Comparison of ENCODE assay signal across 15 cellular contexts in genomic region chr5:3590967-3591900, GRCh38. TPM values are rescaled to one million over a fixed set of nuclear protein-coding genes. Genes with fewer than 3 reads are reported as not detected.
A peak's percentile ranks its signal among the peaks of the same experiment; 100 is the strongest.
DNase-seq lines count a peak whose midpoint lies in the region; ATAC-seq and TF ChIP-seq lines count a peak whose summit lies in the region.
"Had no signal": no experiment of that assay in that cellular context is flagged by ENCODE, and none has a peak within 500 bp of the region (broad histone marks: within the 10 kb centered on the region; RNA-seq: fewer than 3 reads in every experiment).

No MANE protein-coding gene starts in this region.

- TF ChIP-seq CTCF in H9 (conservative IDR thresholded peaks at IDR 0.05) (peak; percentile 36; the same call in 2 of the 3 replicates), WTC11 (IDR thresholded peaks at IDR 0.05) (no peak)

- peaks cover 19 to 32% of the 10 kb centered on the region in 2 experiments for H3K4me1 Mint-ChIP-seq in H9
- peaks cover 31% of the 10 kb centered on the region for H3K4me1 Mint-ChIP-seq in WTC11

- H3K4me1 ChIP-seq in H9 (ENCODE audit: insufficient read depth, low read length): no peaks in the 10 kb centered on the region
- H3K4me1 ChIP-seq in iPS-15b (ENCODE audit: control insufficient read depth, insufficient read depth, low read length): peaks cover 7% of the 10 kb centered on the region
- H3K4me1 ChIP-seq: colonic mucosa had no signal

- H3K27ac Mint-ChIP-seq in H9 (no peak overlapping the region), WTC11 (no peak overlapping the region)
- H3K27ac Mint-ChIP-seq: activated naive CD8-positive, alpha-beta T cell treated with anti-CD3 and anti-CD28 coated beads for 36 hours; CD4-positive, alpha-beta T cell had no signal

- peaks cover 19% of the 10 kb centered on the region for H3K23me2 ChIP-seq in H9 (ENCODE audit: insufficient read length, low read depth, low read length, poor library complexity, severe bottlenecking)

- H3K79me1 ChIP-seq in H9 (ENCODE audit: insufficient read depth, low read depth, low read length, poor library complexity, severe bottlenecking): no peaks in the 10 kb centered on the region

- H3K4me2 ChIP-seq in H9 (ENCODE audit: insufficient read depth, insufficient read length, low read length): peak overlapping the region; percentile 20

- H3K9me3 Mint-ChIP-seq in H9 (peaks cover 4 to 6% of the 10 kb centered on the region in 2 experiments; a peak in 3 of 5 replicates), WTC11 (no peaks in the 10 kb centered on the region)
- H3K9me3 Mint-ChIP-seq: activated naive CD8-positive, alpha-beta T cell treated with anti-CD3 and anti-CD28 coated beads for 36 hours had no signal

- no peak overlapping the region for H2BK12ac ChIP-seq in H9 (ENCODE audit: insufficient read length, low read depth, low read length)

- H3K27me3 ChIP-seq in H9 (ENCODE audit: insufficient read depth, low read length) (peaks cover 71% of the 10 kb centered on the region), iPS-15b (ENCODE audit: control insufficient read depth, insufficient read depth, low read length) (peaks cover 86% of the 10 kb centered on the region)

- H3T11ph ChIP-seq in H9 (ENCODE audit: low read length): no peak overlapping the region

- H3K36me3 ChIP-seq in iPS-15b (ENCODE audit: control insufficient read depth, insufficient read depth, low read length): no peaks in the 10 kb centered on the region
- H3K36me3 ChIP-seq: colonic mucosa, MG63 had no signal

- H4K8ac ChIP-seq in H9 (replicated peaks; ENCODE audit: insufficient read length, low read depth, low read length): no peak overlapping the region

- H3K27ac ChIP-seq in H9 (ENCODE audit: insufficient read length, low read depth, low read length): no peak overlapping the region
- H3K27ac ChIP-seq: colonic mucosa had no signal

- peaks cover 93% of the 10 kb centered on the region for H3K27me3 Mint-ChIP-seq in H9 (ENCODE audit: low read depth)
- H3K27me3 Mint-ChIP-seq in WTC11 (ENCODE audit: low read depth): peaks cover 91% of the 10 kb centered on the region

- no peak overlapping the region for H2BK20ac ChIP-seq in H9 (ENCODE audit: low read depth, low read length, poor library complexity, severe bottlenecking)

- no peaks in the 10 kb centered on the region for H4K20me1 ChIP-seq in H9 (ENCODE audit: control insufficient read depth, insufficient read depth, insufficient read length)

- no peak overlapping the region for H2AK5ac ChIP-seq in H9 (ENCODE audit: insufficient read length, low read length)

- peak overlapping the region; percentile 43 for H3K4me3 ChIP-seq in iPS-15b (ENCODE audit: low read depth, low read length)
- H3K4me3 ChIP-seq: colonic mucosa, MG63 had no signal

- H3K36me3 Mint-ChIP-seq in H9 (ENCODE audit: insufficient read depth in 1 of 3, low read depth in 3 of 3): peaks cover 0 to 2% (median 0%) of the 10 kb centered on the region in 3 experiments; a peak in 2 of 7 replicates
- H3K36me3 Mint-ChIP-seq in WTC11: no peaks in the 10 kb centered on the region
- H3K36me3 Mint-ChIP-seq: activated naive CD8-positive, alpha-beta T cell treated with anti-CD3 and anti-CD28 coated beads for 36 hours had no signal

- peak overlapping the region; percentile 42 to 71 for H3K4me3 Mint-ChIP-seq in H9
- H3K4me3 Mint-ChIP-seq in WTC11: peak overlapping the region; percentile 63
- H3K4me3 Mint-ChIP-seq: activated naive CD8-positive, alpha-beta T cell treated with anti-CD3 and anti-CD28 coated beads for 36 hours; CD4-positive, alpha-beta T cell had no signal

- no peak overlapping the region for H2BK5ac ChIP-seq in H9 (ENCODE audit: insufficient read length, low read length)

- intact Hi-C loops in sciatic nerve (cut with DNase I): no loop called here

- CTCF ChIA-PET in WTC11 (lab: Charles Lee): interaction anchor here (0.7 to 3.2 kb wide), 6 partner anchors 9 to 459 kb away, joined by 3 to 25 read pairs (median 4); no protein-coding TSS in a partner anchor

- no peak overlapping the region for H3K4ac ChIP-seq in H9 (ENCODE audit: low read depth, low read length)

- no peaks in the 10 kb centered on the region for H3K79me2 ChIP-seq in H9 (ENCODE audit: insufficient read depth, low read length)

- no peak overlapping the region for H2BK120ac ChIP-seq in H9 (ENCODE audit: low read depth, low read length, poor library complexity, severe bottlenecking)

- no peak overlapping the region for H3K18ac ChIP-seq in H9 (ENCODE audit: insufficient read length, low read depth, low read length)

- no peak overlapping the region for H4K5ac ChIP-seq in H9 (ENCODE audit: insufficient read length, low read depth, low read length)

- no peak for ATAC-seq in WTC11
- ATAC-seq in sciatic nerve: peak; percentile 19
- ATAC-seq in GM21447 (IDR thresholded peaks at IDR 0.05; ENCODE audit: unreplicated experiment): no peak

- H2BK15ac ChIP-seq in H9 (ENCODE audit: low read depth, low read length): no peak overlapping the region

- H4K91ac ChIP-seq in H9 (ENCODE audit: insufficient read length, low read depth, low read length): no peak overlapping the region

- no peak overlapping the region for H3K56ac ChIP-seq in H9 (ENCODE audit: insufficient read length, low read depth, low read length)

- no peak overlapping the region for H2AFZ ChIP-seq in H9 (ENCODE audit: low read length)

- POLR2A ChIA-PET in WTC11 (lab: Charles Lee): interaction anchor here (0.6 kb wide), 1 partner anchor 13 kb away, joined by 4 read pairs; no protein-coding TSS in a partner anchor

- no peak overlapping the region for H3K9ac ChIP-seq in H9 (ENCODE audit: extremely low read depth, insufficient read length, low read length)
- no peak overlapping the region for H3K9ac ChIP-seq in iPS-15b (ENCODE audit: low read depth, low read length)

- no CpG with 5 or more reads among the region's 79 CpGs for WGBS in H9 (ENCODE audit: extremely low coverage, insufficient read length, low lambda C conversion rate)

- H3K9me3 ChIP-seq in H9 (ENCODE audit: control insufficient read depth, low read depth, low read length) (no peaks in the 10 kb centered on the region), iPS-15b (ENCODE audit: control insufficient read depth, insufficient read depth, low read length) (no peaks in the 10 kb centered on the region)
- H3K9me3 ChIP-seq: colonic mucosa, MG63 had no signal

- H3K14ac ChIP-seq in H9 (ENCODE audit: insufficient read depth, low read length): no peak overlapping the region

- H3K23ac ChIP-seq in H9 (ENCODE audit: insufficient read length, low read depth, low read length): no peak overlapping the region

- peak; percentile 47 for DNase-seq in H9
- peak; percentile 26 for DNase-seq in WTC11 (ENCODE audit: low spot score)
- DNase-seq in sciatic nerve (ENCODE audit: low spot score): no peak
- DNase-seq in NCI-H1694 (lab: John Stamatoyannopoulos, UW): no peak
- DNase-seq in dermis blood vessel endothelial cell: no peak
- DNase-seq: activated naive CD8-positive, alpha-beta T cell treated with anti-CD3 and anti-CD28 coated beads for 36 hours; CD4-positive, alpha-beta T cell; colonic mucosa; MG63; NCI-H2081 treated with DMSO at 0.1 percent for 48 hours; stimulated activated naive CD4-positive, alpha-beta T cell treated with Interleukin-2 at 50 U/mL for 16 hours had no signal

TF ChIP-seq in WTC11, 78 proteins besides CTCF, POLR2A, EP300 and RAD21:
- TF ChIP-seq MAX (CRISPR knock-in tag; IDR thresholded peaks at IDR 0.05) (0 out of 2 replicates have a peak, but pooled peaks have one; percentile 49), PRDM15 (CRISPR knock-in tag; IDR thresholded peaks at IDR 0.05) (peak; percentile 25; the same call in 1 of the 2 replicates), JAZF1 (CRISPR knock-in tag; IDR thresholded peaks at IDR 0.05) (no peak)

RNA-seq across cellular contexts. Expression of gene IRX1, which starts 4.4 kb away (rescaled TPM):
- 3.6 and 4.1 TPM in 2 replicates for total RNA-seq in H9 (2021)
- total RNA-seq in WTC11 (2021): 14.1 to 21.0 TPM (median 14.8 TPM) in 3 replicates
- 0.62 TPM for total RNA-seq in sciatic nerve
- under 0.01 TPM in 1 of 2 replicates, not detected in the other for total RNA-seq in dermis blood vessel endothelial cell
- total RNA-seq: activated naive CD8-positive, alpha-beta T cell treated with anti-CD3 and anti-CD28 coated beads for 36 hours; CD4-positive, alpha-beta T cell; colonic mucosa; fibroblast of lung; myocyte had no signal

Comparison
In these comparisons a context has a peak if more than half of its experiments do, and no peak if none do; other contexts are left out.
1. DNase-seq: peak in H9 (single experiment) and WTC11 (single experiment); none in sciatic nerve (single experiment), NCI-H1694 (single experiment) and dermis blood vessel endothelial cell (single experiment).